ENCODE assay signal across 1 cellular context in the genomic region with DNA sequence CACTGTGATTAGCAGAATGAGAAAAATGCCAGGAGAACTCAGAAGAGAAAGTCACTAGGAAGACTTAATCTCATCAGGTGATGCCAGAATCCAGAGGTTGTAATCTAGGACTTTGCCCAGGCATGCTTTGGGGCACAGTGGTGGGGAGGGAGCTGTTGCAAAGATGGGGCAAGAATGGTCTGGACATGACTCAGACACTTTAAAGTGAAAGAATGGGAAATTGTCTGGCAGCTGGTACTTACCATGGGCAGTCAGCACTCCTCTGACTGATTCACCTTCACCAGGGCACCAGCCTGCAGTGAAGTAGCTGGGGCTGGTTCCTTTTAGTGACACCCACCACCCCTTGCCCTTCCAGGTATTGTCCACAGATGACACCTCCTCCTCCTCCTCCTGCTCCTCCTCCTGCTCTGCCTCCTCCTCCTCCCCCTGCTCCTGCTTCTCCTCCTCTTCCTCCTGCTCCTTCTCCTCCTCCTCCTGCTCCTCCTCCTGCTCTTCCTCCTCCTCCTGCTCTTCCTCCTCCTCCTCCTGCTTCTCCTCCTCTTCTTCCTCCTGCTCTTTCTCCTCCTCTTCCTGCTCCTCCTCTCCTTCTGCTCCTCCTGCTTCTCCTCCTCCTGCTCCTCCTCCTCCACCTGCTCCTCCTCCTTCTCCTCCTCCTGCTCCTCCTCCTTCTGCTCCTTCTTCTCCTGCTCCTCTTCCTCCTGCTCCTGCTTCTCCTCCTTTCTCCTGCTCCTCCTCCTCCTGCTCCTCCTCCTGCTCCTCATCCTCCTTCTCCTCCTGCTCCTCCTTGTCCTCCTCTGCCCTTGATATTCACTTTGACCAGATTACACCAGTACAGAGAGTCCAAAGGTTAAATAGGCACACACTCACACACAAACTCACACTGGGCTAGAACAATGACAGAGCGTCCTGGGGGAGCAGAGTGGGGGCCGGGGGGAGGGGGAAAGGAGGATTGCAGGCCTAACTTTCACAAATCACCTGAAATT.
A peak's percentile ranks its signal among the peaks of the same experiment; 100 is the strongest.
TF ChIP-seq lines count a peak whose summit lies in the region.

Gene CHD9NB (minus strand): TSS at position 379 of the 983 bp plus-strand sequence. CDS start 8,739 bp downstream, outside the sequence.

TF ChIP-seq in HepG2, 621 proteins besides CTCF, POLR2A, EP300 and RAD21 (continued from another document and continues in another):
- TF ChIP-seq, protein P1, sequence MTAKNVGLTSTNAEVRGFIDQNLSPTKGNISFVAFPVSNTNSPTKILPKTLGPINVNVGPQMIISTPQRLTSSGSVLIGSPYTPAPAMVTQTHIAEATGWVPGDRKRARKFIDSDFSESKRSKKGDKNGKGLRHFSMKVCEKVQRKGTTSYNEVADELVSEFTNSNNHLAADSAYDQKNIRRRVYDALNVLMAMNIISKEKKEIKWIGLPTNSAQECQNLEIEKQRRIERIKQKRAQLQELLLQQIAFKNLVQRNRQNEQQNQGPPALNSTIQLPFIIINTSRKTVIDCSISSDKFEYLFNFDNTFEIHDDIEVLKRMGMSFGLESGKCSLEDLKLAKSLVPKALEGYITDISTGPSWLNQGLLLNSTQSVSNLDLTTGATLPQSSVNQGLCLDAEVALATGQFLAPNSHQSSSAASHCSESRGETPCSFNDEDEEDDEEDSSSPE (CRISPR knock-in tag; IDR thresholded peaks at IDR 0.05) = no peak
- TF ChIP-seq, protein P2, sequence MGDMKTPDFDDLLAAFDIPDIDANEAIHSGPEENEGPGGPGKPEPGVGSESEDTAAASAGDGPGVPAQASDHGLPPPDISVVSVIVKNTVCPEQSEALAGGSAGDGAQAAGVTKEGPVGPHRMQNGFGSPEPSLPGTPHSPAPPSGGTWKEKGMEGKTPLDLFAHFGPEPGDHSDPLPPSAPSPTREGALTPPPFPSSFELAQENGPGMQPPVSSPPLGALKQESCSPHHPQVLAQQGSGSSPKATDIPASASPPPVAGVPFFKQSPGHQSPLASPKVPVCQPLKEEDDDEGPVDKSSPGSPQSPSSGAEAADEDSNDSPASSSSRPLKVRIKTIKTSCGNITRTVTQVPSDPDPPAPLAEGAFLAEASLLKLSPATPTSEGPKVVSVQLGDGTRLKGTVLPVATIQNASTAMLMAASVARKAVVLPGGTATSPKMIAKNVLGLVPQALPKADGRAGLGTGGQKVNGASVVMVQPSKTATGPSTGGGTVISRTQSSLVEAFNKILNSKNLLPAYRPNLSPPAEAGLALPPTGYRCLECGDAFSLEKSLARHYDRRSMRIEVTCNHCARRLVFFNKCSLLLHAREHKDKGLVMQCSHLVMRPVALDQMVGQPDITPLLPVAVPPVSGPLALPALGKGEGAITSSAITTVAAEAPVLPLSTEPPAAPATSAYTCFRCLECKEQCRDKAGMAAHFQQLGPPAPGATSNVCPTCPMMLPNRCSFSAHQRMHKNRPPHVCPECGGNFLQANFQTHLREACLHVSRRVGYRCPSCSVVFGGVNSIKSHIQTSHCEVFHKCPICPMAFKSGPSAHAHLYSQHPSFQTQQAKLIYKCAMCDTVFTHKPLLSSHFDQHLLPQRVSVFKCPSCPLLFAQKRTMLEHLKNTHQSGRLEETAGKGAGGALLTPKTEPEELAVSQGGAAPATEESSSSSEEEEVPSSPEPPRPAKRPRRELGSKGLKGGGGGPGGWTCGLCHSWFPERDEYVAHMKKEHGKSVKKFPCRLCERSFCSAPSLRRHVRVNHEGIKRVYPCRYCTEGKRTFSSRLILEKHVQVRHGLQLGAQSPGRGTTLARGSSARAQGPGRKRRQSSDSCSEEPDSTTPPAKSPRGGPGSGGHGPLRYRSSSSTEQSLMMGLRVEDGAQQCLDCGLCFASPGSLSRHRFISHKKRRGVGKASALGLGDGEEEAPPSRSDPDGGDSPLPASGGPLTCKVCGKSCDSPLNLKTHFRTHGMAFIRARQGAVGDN (CRISPR knock-in tag; IDR thresholded peaks at IDR 0.05) = peak; percentile 47
- TF ChIP-seq NPAS2 (CRISPR knock-in tag; IDR thresholded peaks at IDR 0.05; ENCODE audit: borderline replicate concordance) (no peak), ZMAT3 (CRISPR knock-in tag; conservative IDR thresholded peaks at IDR 0.05) (no peak), ZSCAN5A (CRISPR knock-in tag; IDR thresholded peaks at IDR 0.05; ENCODE audit: borderline replicate concordance) (no peak), CHCHD3 (CRISPR knock-in tag; IDR thresholded peaks at IDR 0.05) (no peak), TEAD2 (CRISPR knock-in tag; IDR thresholded peaks at IDR 0.05) (no peak), ZZZ3 (CRISPR knock-in tag; IDR thresholded peaks at IDR 0.05; ENCODE audit: borderline replicate concordance) (no peak), ZNF605 (CRISPR knock-in tag; IDR thresholded peaks at IDR 0.05) (peak; percentile 66; the same call in 1 of the 2 replicates), ZNF207 (IDR thresholded peaks at IDR 0.05; ENCODE audit: borderline replicate concordance) (0 out of 2 replicates have a peak, but pooled peaks have one; percentile 21), HOXA7 (CRISPR knock-in tag; IDR thresholded peaks at IDR 0.05) (no peak), KAT8 (CRISPR knock-in tag; IDR thresholded peaks at IDR 0.05) (0 out of 2 replicates have a peak, but pooled peaks have one; percentile 22), ZKSCAN8 (CRISPR knock-in tag; IDR thresholded peaks at IDR 0.05; ENCODE audit: borderline replicate concordance) (no peak), ZNF883 (CRISPR knock-in tag; IDR thresholded peaks at IDR 0.05; ENCODE audit: not compliant biosample characterization) (no peak), CREBL2 (CRISPR knock-in tag; IDR thresholded peaks at IDR 0.05; ENCODE audit: borderline replicate concordance) (no peak), PAXIP1 (CRISPR knock-in tag; conservative IDR thresholded peaks at IDR 0.05) (no peak), SIX1 (CRISPR knock-in tag; IDR thresholded peaks at IDR 0.05; ENCODE audit: borderline replicate concordance) (no peak), MIER3 (CRISPR knock-in tag; IDR thresholded peaks at IDR 0.05; ENCODE audit: borderline replicate concordance) (no peak), ZNF367 (CRISPR knock-in tag; IDR thresholded peaks at IDR 0.05; ENCODE audit: borderline replicate concordance) (no peak), ZNF674 (CRISPR knock-in tag; IDR thresholded peaks at IDR 0.05; ENCODE audit: low read depth) (no peak), ZSCAN9 (CRISPR knock-in tag; IDR thresholded peaks at IDR 0.05; ENCODE audit: borderline replicate concordance) (no peak), HDAC6 (IDR thresholded peaks at IDR 0.05; ENCODE audit: low read depth, low read length) (no peak), ARID5B (CRISPR knock-in tag; IDR thresholded peaks at IDR 0.05) (peak; percentile 77), DNMT1 (CRISPR knock-in tag; IDR thresholded peaks at IDR 0.05) (no peak), HINFP (CRISPR knock-in tag; IDR thresholded peaks at IDR 0.05; ENCODE audit: low read depth) (no peak), TGIF2 (CRISPR knock-in tag; IDR thresholded peaks at IDR 0.05) (peak; percentile 22), NONO (IDR thresholded peaks at IDR 0.05) (0 out of 2 replicates have a peak, but pooled peaks have one; percentile 27), NONO (CRISPR knock-in tag; conservative IDR thresholded peaks at IDR 0.05) (no peak; the same call in 1 of the 2 replicates), NR2C2 (CRISPR knock-in tag; IDR thresholded peaks at IDR 0.05; ENCODE audit: borderline replicate concordance) (no peak), ZNF567 (CRISPR knock-in tag; IDR thresholded peaks at IDR 0.05; ENCODE audit: borderline replicate concordance) (no peak), SOX5 (CRISPR knock-in tag; IDR thresholded peaks at IDR 0.05; ENCODE audit: borderline replicate concordance) (peak; percentile 58; the same call in 1 of the 2 replicates)
- TF ChIP-seq, protein P3, sequence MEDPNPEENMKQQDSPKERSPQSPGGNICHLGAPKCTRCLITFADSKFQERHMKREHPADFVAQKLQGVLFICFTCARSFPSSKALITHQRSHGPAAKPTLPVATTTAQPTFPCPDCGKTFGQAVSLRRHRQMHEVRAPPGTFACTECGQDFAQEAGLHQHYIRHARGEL (CRISPR knock-in tag; IDR thresholded peaks at IDR 0.05) = no peak
